Comparison of ENCODE assay signal across 1 cellular context in genomic region chr16:87295259-87295658, GRCh38.
TF ChIP-seq lines count a peak whose summit lies in the region.

No MANE protein-coding gene starts in this region.

TF ChIP-seq in HepG2, 621 proteins besides CTCF, POLR2A, EP300 and RAD21 (continued from another document and continues in another):
- no peak for TF ChIP-seq SIN3A (IDR thresholded peaks at IDR 0.05; ENCODE audit: borderline replicate concordance, low read depth, low read length)
- TF ChIP-seq ZNF839 (CRISPR knock-in tag; IDR thresholded peaks at IDR 0.05; ENCODE audit: borderline replicate concordance): no peak
- TF ChIP-seq ZNF670 (CRISPR knock-in tag; IDR thresholded peaks at IDR 0.05; ENCODE audit: borderline replicate concordance): no peak
- no peak for TF ChIP-seq ZBTB3 (CRISPR knock-in tag; IDR thresholded peaks at IDR 0.05; ENCODE audit: borderline replicate concordance, low read depth)
- TF ChIP-seq PRDM15 (CRISPR knock-in tag; IDR thresholded peaks at IDR 0.05): no peak
- TF ChIP-seq ERF (CRISPR knock-in tag; IDR thresholded peaks at IDR 0.05): no peak
- no peak for TF ChIP-seq HIC2 (CRISPR knock-in tag; IDR thresholded peaks at IDR 0.05; ENCODE audit: low read depth)
- no peak for TF ChIP-seq ZNF614 (CRISPR knock-in tag; IDR thresholded peaks at IDR 0.05; ENCODE audit: borderline replicate concordance)
- no peak for TF ChIP-seq ZBTB7A (CRISPR knock-in tag; IDR thresholded peaks at IDR 0.05)
- no peak for TF ChIP-seq THYN1 (CRISPR knock-in tag; IDR thresholded peaks at IDR 0.05; ENCODE audit: borderline replicate concordance, low read depth)
- TF ChIP-seq RAD51 (IDR thresholded peaks at IDR 0.05; ENCODE audit: borderline replicate concordance): no peak
- no peak for TF ChIP-seq SP4 (CRISPR knock-in tag; IDR thresholded peaks at IDR 0.05)
- TF ChIP-seq IRF2 (CRISPR knock-in tag; IDR thresholded peaks at IDR 0.05): no peak
- no peak for TF ChIP-seq ZBTB2 (CRISPR knock-in tag; IDR thresholded peaks at IDR 0.05; ENCODE audit: low read depth)
- TF ChIP-seq ZBTB44 (CRISPR knock-in tag; IDR thresholded peaks at IDR 0.05): no peak
- TF ChIP-seq CHD4 (IDR thresholded peaks at IDR 0.05; ENCODE audit: borderline replicate concordance, low read length): peak; percentile 59; the same call in 1 of the 2 replicates
- TF ChIP-seq NR3C1 (CRISPR knock-in tag; IDR thresholded peaks at IDR 0.05): no peak
- no peak for TF ChIP-seq POLR2AphosphoS5 (IDR thresholded peaks at IDR 0.05; ENCODE audit: low read depth, low read length)
- no peak for TF ChIP-seq ATF7 (IDR thresholded peaks at IDR 0.05)
- no peak for TF ChIP-seq ATF7 (CRISPR knock-in tag; IDR thresholded peaks at IDR 0.05)
- TF ChIP-seq ZBTB26 (CRISPR knock-in tag; IDR thresholded peaks at IDR 0.05; ENCODE audit: borderline replicate concordance): no peak
- TF ChIP-seq ASH2L (IDR thresholded peaks at IDR 0.05; ENCODE audit: insufficient read length, low read depth, low read length): no peak
- TF ChIP-seq NFIB (CRISPR knock-in tag; IDR thresholded peaks at IDR 0.05; ENCODE audit: borderline replicate concordance): no peak
- no peak for TF ChIP-seq ZNF607 (CRISPR knock-in tag; IDR thresholded peaks at IDR 0.05; ENCODE audit: borderline replicate concordance)
- TF ChIP-seq KDM4B (CRISPR knock-in tag; IDR thresholded peaks at IDR 0.05): no peak
- TF ChIP-seq ZNF354B (CRISPR knock-in tag; IDR thresholded peaks at IDR 0.05): no peak
- TF ChIP-seq ZFAT (CRISPR knock-in tag; conservative IDR thresholded peaks at IDR 0.05): no peak
- no peak for TF ChIP-seq ELK4 (CRISPR knock-in tag; IDR thresholded peaks at IDR 0.05; ENCODE audit: borderline replicate concordance)
- TF ChIP-seq IKZF4 (CRISPR knock-in tag; IDR thresholded peaks at IDR 0.05; ENCODE audit: borderline replicate concordance, low read depth, not compliant biosample characterization): no peak
- TF ChIP-seq SMAD9 (CRISPR knock-in tag; IDR thresholded peaks at IDR 0.05): no peak
- no peak for TF ChIP-seq FOXP1 (IDR thresholded peaks at IDR 0.05)
- TF ChIP-seq FOXP1 (CRISPR knock-in tag; IDR thresholded peaks at IDR 0.05): 0 out of 2 replicates have a peak, but pooled peaks have one; percentile 5
- TF ChIP-seq THAP7 (CRISPR knock-in tag; IDR thresholded peaks at IDR 0.05): 0 out of 2 replicates have a peak, but pooled peaks have one; percentile 20
- no peak for TF ChIP-seq ZNF264 (CRISPR knock-in tag; IDR thresholded peaks at IDR 0.05)
- no peak for TF ChIP-seq WIZ (CRISPR knock-in tag; IDR thresholded peaks at IDR 0.05)
- TF ChIP-seq CEBPZ (IDR thresholded peaks at IDR 0.05; ENCODE audit: low read length): no peak
- TF ChIP-seq ZNF207 (IDR thresholded peaks at IDR 0.05; ENCODE audit: borderline replicate concordance): no peak
- no peak for TF ChIP-seq E2F2 (CRISPR knock-in tag; IDR thresholded peaks at IDR 0.05; ENCODE audit: borderline replicate concordance)
- no peak for TF ChIP-seq ZNF619 (CRISPR knock-in tag; IDR thresholded peaks at IDR 0.05)
- no peak for TF ChIP-seq ZNF260 (CRISPR knock-in tag; IDR thresholded peaks at IDR 0.05; ENCODE audit: borderline replicate concordance, low read depth)
- TF ChIP-seq SMYD3 (CRISPR knock-in tag; IDR thresholded peaks at IDR 0.05): no peak
- TF ChIP-seq DBP (CRISPR knock-in tag; IDR thresholded peaks at IDR 0.05; ENCODE audit: not compliant biosample characterization): no peak
- peak; percentile 51; the same call in 1 of the 2 replicates for TF ChIP-seq TBX2 (CRISPR knock-in tag; IDR thresholded peaks at IDR 0.05; ENCODE audit: borderline replicate concordance)
- no peak for TF ChIP-seq TEAD2 (CRISPR knock-in tag; IDR thresholded peaks at IDR 0.05)
- no peak for TF ChIP-seq SKI (IDR thresholded peaks at IDR 0.05; ENCODE audit: partially characterized antibody)
- no peak for TF ChIP-seq PBX3 (CRISPR knock-in tag; IDR thresholded peaks at IDR 0.05; ENCODE audit: borderline replicate concordance)
- TF ChIP-seq ZNF652 (CRISPR knock-in tag; IDR thresholded peaks at IDR 0.05; ENCODE audit: borderline replicate concordance, low read depth): no peak
